ENCODE assay signal across 9 cellular contexts in genomic region chr19:51702754-51703654, GRCh38. TPM values are rescaled to one million over a fixed set of nuclear protein-coding genes. Genes with fewer than 3 reads are reported as not detected.
DNase-seq lines count a peak whose midpoint lies in the region; ATAC-seq and TF ChIP-seq lines count a peak whose summit lies in the region.
"Had no signal": no experiment of that assay in that cellular context is flagged by ENCODE, and none has a peak within 500 bp of the region (broad histone marks: within the 10 kb centered on the region; RNA-seq: fewer than 3 reads in every experiment).

No MANE protein-coding gene starts in this region.

- peaks cover 46% of the 10 kb centered on the region for H3F3A ChIP-seq in smooth muscle cell (ENCODE audit: low read depth)

- H3K27me3 ChIP-seq in smooth muscle cell (ENCODE audit: low read depth) = no peaks in the 10 kb centered on the region

- DNase-seq in HPDE6-E6E7 (ENCODE audit: extremely low spot score) = peak; percentile 59
- DNase-seq in activated naive CD8-positive, alpha-beta T cell treated with anti-CD3 and anti-CD28 coated beads for 36 hours = no peak
- DNase-seq in iPS-NIHi11 (ENCODE audit: low spot score) = peak; percentile 61
- DNase-seq in smooth muscle cell (lab: John Stamatoyannopoulos, UW; ENCODE audit: unreplicated experiment) = no peak
- DNase-seq in GM10266 (ENCODE audit: extremely low spot score) = no peak
- no peak for DNase-seq in NCI-H446 (lab: John Stamatoyannopoulos, UW)
- DNase-seq in AML-193 (lab: John Stamatoyannopoulos, UW) = no peak

- H3K9ac ChIP-seq in smooth muscle cell (ENCODE audit: low read depth) = no peak overlapping the region

- peaks cover 2% of the 10 kb centered on the region for H3K9me3 Mint-ChIP-seq in activated naive CD8-positive, alpha-beta T cell treated with anti-CD3 and anti-CD28 coated beads for 36 hours

- TF ChIP-seq CTCF in smooth muscle cell (IDR thresholded peaks at IDR 0.05; ENCODE audit: borderline replicate concordance, insufficient read depth, poor library complexity, severe bottlenecking) (no peak), GM10266 (IDR thresholded peaks at IDR 0.05; ENCODE audit: control insufficient read depth, insufficient read depth, low read depth, missing control alignments) (no peak)

- peak overlapping the region; percentile 92 for H3K4me3 Mint-ChIP-seq in activated naive CD8-positive, alpha-beta T cell treated with anti-CD3 and anti-CD28 coated beads for 36 hours

- H3K4me2 ChIP-seq in smooth muscle cell = peak overlapping the region; percentile 81

- peaks cover 8% of the 10 kb centered on the region for H3K79me2 ChIP-seq in smooth muscle cell (ENCODE audit: low read depth)

- no peaks in the 10 kb centered on the region for H3K4me1 ChIP-seq in smooth muscle cell (ENCODE audit: low read depth)

- H3K27me3 Mint-ChIP-seq in activated naive CD8-positive, alpha-beta T cell treated with anti-CD3 and anti-CD28 coated beads for 36 hours = peaks cover 9% of the 10 kb centered on the region

- no peaks in the 10 kb centered on the region for H3K9me3 ChIP-seq in smooth muscle cell (replicated peaks; ENCODE audit: low read depth)

- peaks cover 26% of the 10 kb centered on the region for H3K36me3 Mint-ChIP-seq in activated naive CD8-positive, alpha-beta T cell treated with anti-CD3 and anti-CD28 coated beads for 36 hours

- H2AFZ ChIP-seq in smooth muscle cell (ENCODE audit: low read depth) = no peak overlapping the region

- H3K36me3 ChIP-seq in smooth muscle cell (ENCODE audit: low read depth) = no peaks in the 10 kb centered on the region

- H3K4me3 ChIP-seq in smooth muscle cell = peak overlapping the region; percentile 49

- peaks cover 62% of the 10 kb centered on the region for H4K20me1 ChIP-seq in smooth muscle cell (ENCODE audit: low read depth)

- 32% methylated on average over 48 of the region's 48 CpGs for WGBS in smooth muscle cell (ENCODE audit: low lambda C conversion rate)

- ATAC-seq in HG03139 (IDR thresholded peaks at IDR 0.05; ENCODE audit: unreplicated experiment) = no peak

- peaks cover 22% of the 10 kb centered on the region for H3K4me1 Mint-ChIP-seq in activated naive CD8-positive, alpha-beta T cell treated with anti-CD3 and anti-CD28 coated beads for 36 hours

- no peak overlapping the region for H3K27ac Mint-ChIP-seq in activated naive CD8-positive, alpha-beta T cell treated with anti-CD3 and anti-CD28 coated beads for 36 hours

- H3K27ac ChIP-seq in smooth muscle cell (ENCODE audit: low read depth) = peak overlapping the region; percentile 72

RNA-seq across cellular contexts. Expression of gene SPACA6, which starts 9.9 kb away (rescaled TPM):
- total RNA-seq in activated naive CD8-positive, alpha-beta T cell treated with anti-CD3 and anti-CD28 coated beads for 36 hours = 1 to 10 TPM; 2.0 to 2.1 TPM
- 3.3 and 4.1 TPM in 2 replicates for total RNA-seq in smooth muscle cell
- 3.0 and 4.3 TPM in 2 replicates for polyA plus RNA-seq in smooth muscle cell

RNA-seq across cellular contexts. Expression of gene HAS1, which starts 20.8 kb away (rescaled TPM):
- total RNA-seq in activated naive CD8-positive, alpha-beta T cell treated with anti-CD3 and anti-CD28 coated beads for 36 hours = not detected
- total RNA-seq in smooth muscle cell = 0.90 and 0.94 TPM in 2 replicates
- polyA plus RNA-seq in smooth muscle cell = 1.5 and 1.8 TPM in 2 replicates
- total RNA-seq: glomerular endothelial cell had no signal

RNA-seq across cellular contexts. Expression of gene FPR1, which starts 48.7 kb away (rescaled TPM):
- total RNA-seq in activated naive CD8-positive, alpha-beta T cell treated with anti-CD3 and anti-CD28 coated beads for 36 hours = not detected
- total RNA-seq in smooth muscle cell = not detected in 2 replicates
- polyA plus RNA-seq in smooth muscle cell = not detected in 2 replicates
- total RNA-seq: glomerular endothelial cell had no signal

RNA-seq across cellular contexts. Expression of gene SIGLEC14, which starts 56.4 kb away (rescaled TPM):
- under 1 TPM; 0.14 to 0.36 TPM for total RNA-seq in activated naive CD8-positive, alpha-beta T cell treated with anti-CD3 and anti-CD28 coated beads for 36 hours
- total RNA-seq in smooth muscle cell = not detected in 2 replicates
- not detected in 2 replicates for polyA plus RNA-seq in smooth muscle cell

RNA-seq across cellular contexts. Expression of gene FPR2, which starts 58.0 kb away (rescaled TPM):
- not detected for total RNA-seq in activated naive CD8-positive, alpha-beta T cell treated with anti-CD3 and anti-CD28 coated beads for 36 hours
- 0.13 TPM in 1 of 2 replicates, not detected in the other for total RNA-seq in smooth muscle cell
- not detected in 2 replicates for polyA plus RNA-seq in smooth muscle cell
- total RNA-seq: glomerular endothelial cell had no signal

Comparison
In these comparisons a context has a peak if more than half of its experiments do, and no peak if none do; other contexts are left out.
1. DNase-seq: peak in HPDE6-E6E7 (single experiment) and iPS-NIHi11 (single experiment); none in activated naive CD8-positive, alpha-beta T cell treated with anti-CD3 and anti-CD28 coated beads for 36 hours (single experiment), smooth muscle cell (single experiment), GM10266 (single experiment), NCI-H446 (0 of 2) and AML-193 (0 of 2).